Comparison of ENCODE assay signal across 11 cellular contexts in the genomic region with DNA sequence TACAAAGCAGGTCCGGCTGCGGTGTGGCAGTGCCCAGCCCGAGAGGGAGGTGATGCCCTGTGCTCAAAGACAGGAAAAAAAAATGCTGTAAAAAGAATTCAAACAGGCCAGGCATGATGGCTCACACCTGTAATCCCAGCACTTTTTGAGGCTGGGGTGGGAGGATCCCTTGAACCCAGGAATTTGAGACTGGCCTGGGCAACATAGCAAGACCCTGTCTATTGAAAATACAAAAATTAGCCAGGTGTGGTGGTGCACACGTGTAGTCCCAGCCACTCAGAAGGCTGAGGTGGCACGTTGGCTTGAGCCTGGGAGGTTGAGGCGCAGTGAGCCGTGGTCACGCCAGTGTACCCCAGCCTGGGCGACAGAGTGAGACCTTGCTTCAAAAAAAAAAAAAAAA.
"Had no signal": no experiment of that assay in that cellular context is flagged by ENCODE, and none has a peak within 500 bp of the region (broad histone marks: within the 10 kb centered on the region; RNA-seq: fewer than 3 reads in every experiment).

No MANE protein-coding gene starts in this region.

- H3K4me1 Mint-ChIP-seq: GM23338, H9 had no signal

- H3K9me3 Mint-ChIP-seq: GM23338 had no signal

- H3K4me1 ChIP-seq: HAP-1 had no signal

- H3K27ac Mint-ChIP-seq: GM23338, H9, HFFc6 had no signal

- H3K4me3 Mint-ChIP-seq: GM23338, H9, HFFc6 had no signal

- H3K4me2 ChIP-seq: GM23338 had no signal

- H3K9ac ChIP-seq: GM23248 had no signal

- H3K27ac ChIP-seq: GM23248 had no signal

- FAIRE-seq: H1, H54 had no signal

- H2AFZ ChIP-seq: GM23248 had no signal

- DNase-seq: GM23248, GOT3, H7, H9, HCEC 1CT, HFFc6 had no signal

- ATAC-seq: GM23338, HCT116 had no signal

- H3K36me3 ChIP-seq: HAP-1 had no signal

- H3K9me3 ChIP-seq: HAP-1 had no signal

- H3K4me3 ChIP-seq: GM23248, GM23338, HAP-1 had no signal
